In the genomic region with DNA sequence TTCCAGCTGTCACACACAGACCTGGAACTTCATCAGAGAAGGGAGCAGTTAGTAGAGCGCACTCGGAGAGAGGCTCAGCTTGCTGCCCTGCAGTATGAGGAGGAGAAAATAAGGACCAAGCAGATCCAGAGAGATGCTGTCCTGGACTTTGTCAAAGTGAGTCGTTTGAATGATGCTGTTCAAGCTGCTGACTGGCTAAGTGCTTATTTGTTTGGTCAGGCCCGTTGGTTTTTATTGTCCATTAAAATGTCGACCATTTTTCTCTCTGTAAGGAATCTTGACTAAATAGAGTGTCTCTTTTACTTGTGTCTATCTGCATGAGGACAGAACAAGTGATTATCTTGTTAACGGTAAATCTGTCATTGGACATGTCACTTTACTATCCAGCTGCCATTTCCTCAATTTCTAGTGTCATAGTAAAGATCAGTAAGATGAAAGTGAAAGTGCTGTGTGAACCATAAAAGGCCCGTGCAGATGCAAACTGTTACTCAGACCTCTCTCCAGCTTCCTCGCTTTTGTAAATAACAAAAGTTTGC, we compare ENCODE assay signal across 8 cellular contexts. TPM values are rescaled to one million over a fixed set of nuclear protein-coding genes. Genes with fewer than 3 reads are reported as not detected.
A peak's percentile ranks its signal among the peaks of the same experiment; 100 is the strongest.
DNase-seq lines count a peak whose midpoint lies in the region; ATAC-seq lines count a peak whose summit lies in the region.

No MANE protein-coding gene starts in this region.

- H3K27ac ChIP-seq in substantia nigra (ENCODE audit: low read depth, low read length, poor library complexity, severe bottlenecking): peak overlapping the region; percentile 42

- DNase-seq in AG08396 (ENCODE audit: low spot score): peak; percentile 21
- peak; percentile 66 for DNase-seq in SK-N-DZ (ENCODE audit: low spot score)
- peak; percentile 25 for DNase-seq in fibroblast of peridontal ligament (ENCODE audit: extremely low read depth)
- DNase-seq in substantia nigra (lab: John Stamatoyannopoulos, UW): peak in 10 of 49 donors; percentile 1 to 11 (median 3)
- DNase-seq in left cardiac atrium: no peak
- no peak for DNase-seq in HT-29 (ENCODE audit: low spot score)

- intact Hi-C loops in left cardiac atrium (cut with DNase I): no loop called here

- ATAC-seq in GM18511 (IDR thresholded peaks at IDR 0.05; ENCODE audit: unreplicated experiment): peak; percentile 80
- ATAC-seq in HG03103 (IDR thresholded peaks at IDR 0.05; ENCODE audit: low read depth, unreplicated experiment): peak; percentile 89
- ATAC-seq in left cardiac atrium: no peak

RNA-seq across cellular contexts. Expression of gene LRCH3, which starts 56.9 kb away (rescaled TPM):
- polyA plus RNA-seq in SK-N-DZ (2014; cell fraction: cytosol; rRNA removed): 23.5 and 25.5 TPM in 2 replicates
- 33.4 and 53.4 TPM in 2 replicates for polyA plus RNA-seq in SK-N-DZ (2014; cell fraction: nucleus; rRNA removed)
- total RNA-seq in left cardiac atrium: 10 to 100 TPM; 21.3 to 35.3 TPM
- 30.6 and 36.5 TPM in 2 replicates for total RNA-seq in HT-29 (2014; rRNA removed; shearing (Covaris generic))

Comparison
In these comparisons a context has a peak if more than half of its experiments do, and no peak if none do; other contexts are left out.
1. DNase-seq: peak in AG08396 (single experiment), SK-N-DZ (single experiment) and fibroblast of peridontal ligament (single experiment); none in left cardiac atrium (single experiment) and HT-29 (single experiment).
2. ATAC-seq: peak in GM18511 (single experiment) and HG03103 (single experiment); none in left cardiac atrium (0 of 2).